Comparison of ENCODE assay signal across 15 cellular contexts in the genomic region with DNA sequence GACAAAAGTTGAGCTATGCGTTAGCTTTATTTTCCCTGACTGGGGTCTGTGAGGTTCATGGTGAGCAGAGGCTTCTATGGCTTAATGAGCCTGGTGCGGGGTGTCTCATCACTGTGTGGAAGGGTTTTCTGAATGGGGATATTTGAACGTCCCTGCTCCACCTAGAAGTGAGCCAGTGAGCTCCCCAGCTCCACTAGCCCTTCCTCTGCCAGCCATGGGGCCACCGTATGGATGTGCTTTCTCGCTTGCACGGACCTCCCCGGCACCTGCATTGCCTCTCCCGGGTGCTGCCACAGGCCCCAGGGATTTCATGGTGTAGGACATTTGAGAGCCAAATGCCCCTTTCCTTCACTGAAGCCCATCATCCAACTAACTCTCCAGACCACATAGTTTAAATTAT.
"Had no signal": no experiment of that assay in that cellular context is flagged by ENCODE, and none has a peak within 500 bp of the region (broad histone marks: within the 10 kb centered on the region; RNA-seq: fewer than 3 reads in every experiment).

No MANE protein-coding gene starts in this region.

- H3K9ac ChIP-seq: parathyroid adenoma had no signal

- ATAC-seq: effector memory CD8-positive, alpha-beta T cell; left lung; lower lobe of right lung had no signal

- H3K36me3 Mint-ChIP-seq: naive B cell had no signal

- DNase-seq: central memory CD4-positive, alpha-beta T cell; effector memory CD8-positive, alpha-beta T cell; foreskin melanocyte; hypothalamus; left lung; lower lobe of right lung; mesenchymal stem cell; naive B cell; small intestine; stimulated activated CD4-positive, alpha-beta T cell treated with anti-CD3 and anti-CD28 coated beads, Interleukin-12 subunit alpha, Interleukin-12 subunit beta, amount 100 ng/mL, for 4 hours; stimulated activated naive CD4-positive, alpha-beta T cell treated with Interleukin-2 at 50 U/mL for 16 hours; uterus had no signal

- H3K27ac ChIP-seq: left lung, lower lobe of right lung, parathyroid adenoma, upper lobe of left lung, uterus had no signal

- H3K4me3 Mint-ChIP-seq: effector memory CD8-positive, alpha-beta T cell; naive B cell; nephron had no signal

- H3K9me3 ChIP-seq: left lung, lower lobe of right lung, upper lobe of left lung, uterus had no signal

- H3K27ac Mint-ChIP-seq: effector memory CD8-positive, alpha-beta T cell; naive B cell; nephron had no signal

- H3K9me3 Mint-ChIP-seq: effector memory CD8-positive, alpha-beta T cell had no signal

- H3K36me3 ChIP-seq: left lung, lower lobe of right lung, upper lobe of left lung, uterus had no signal

- H3K27me3 ChIP-seq: upper lobe of left lung, uterus had no signal

- H3K4me1 ChIP-seq: left lung, lower lobe of right lung, parathyroid adenoma, upper lobe of left lung, uterus had no signal

- H3K4me3 ChIP-seq: left lung, lower lobe of right lung, upper lobe of left lung, uterus had no signal

- H3K4me1 Mint-ChIP-seq: naive B cell had no signal
